ENCODE assay signal across 1 cellular context in the genomic region with DNA sequence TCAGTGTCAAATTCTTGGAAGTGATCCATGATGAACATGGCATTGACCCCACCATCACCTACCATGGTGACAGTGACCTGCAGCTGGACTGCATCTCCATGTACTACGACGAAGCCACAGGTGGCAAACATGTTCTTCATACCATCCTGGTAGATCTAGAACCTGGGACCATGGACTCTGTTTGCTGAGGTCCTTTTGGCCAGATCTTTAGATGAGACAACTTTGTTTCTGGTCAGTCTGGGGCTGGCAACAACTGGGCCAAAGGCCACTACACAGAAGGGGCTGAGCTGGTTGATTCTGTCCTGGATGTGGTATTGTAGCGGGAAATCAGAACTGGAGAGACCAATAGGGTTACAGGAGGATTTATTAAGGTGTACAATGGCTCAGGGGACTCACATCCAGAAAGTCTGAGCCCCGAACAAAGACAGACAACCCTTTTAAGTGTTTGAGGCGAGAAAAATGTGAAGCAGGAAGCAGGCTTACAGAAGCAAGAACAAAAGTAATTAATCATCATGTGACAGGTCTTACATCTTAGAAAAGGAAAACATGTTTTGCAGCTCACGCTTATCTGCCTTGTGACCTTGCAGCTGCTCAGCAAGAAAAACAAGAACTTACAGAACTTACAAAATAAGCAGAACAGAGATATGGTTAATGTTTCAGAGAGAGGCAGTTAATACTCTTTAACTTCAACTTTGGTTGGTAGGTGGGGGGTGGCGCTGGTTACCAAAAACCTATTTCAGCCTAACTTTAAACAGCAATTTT.
A peak's percentile ranks its signal among the peaks of the same experiment; 100 is the strongest.
TF ChIP-seq lines count a peak whose summit lies in the region.

No MANE protein-coding gene starts in this region.

TF ChIP-seq in K562, 482 proteins besides CTCF, POLR2A, EP300 and RAD21 (continued from another document and continues in another):
- TF ChIP-seq, protein P1, sequence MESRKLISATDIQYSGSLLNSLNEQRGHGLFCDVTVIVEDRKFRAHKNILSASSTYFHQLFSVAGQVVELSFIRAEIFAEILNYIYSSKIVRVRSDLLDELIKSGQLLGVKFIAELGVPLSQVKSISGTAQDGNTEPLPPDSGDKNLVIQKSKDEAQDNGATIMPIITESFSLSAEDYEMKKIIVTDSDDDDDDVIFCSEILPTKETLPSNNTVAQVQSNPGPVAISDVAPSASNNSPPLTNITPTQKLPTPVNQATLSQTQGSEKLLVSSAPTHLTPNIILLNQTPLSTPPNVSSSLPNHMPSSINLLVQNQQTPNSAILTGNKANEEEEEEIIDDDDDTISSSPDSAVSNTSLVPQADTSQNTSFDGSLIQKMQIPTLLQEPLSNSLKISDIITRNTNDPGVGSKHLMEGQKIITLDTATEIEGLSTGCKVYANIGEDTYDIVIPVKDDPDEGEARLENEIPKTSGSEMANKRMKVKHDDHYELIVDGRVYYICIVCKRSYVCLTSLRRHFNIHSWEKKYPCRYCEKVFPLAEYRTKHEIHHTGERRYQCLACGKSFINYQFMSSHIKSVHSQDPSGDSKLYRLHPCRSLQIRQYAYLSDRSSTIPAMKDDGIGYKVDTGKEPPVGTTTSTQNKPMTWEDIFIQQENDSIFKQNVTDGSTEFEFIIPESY (CRISPR knock-in tag; IDR thresholded peaks at IDR 0.05): peak; percentile 68; the same call in 1 of the 2 replicates
- TF ChIP-seq ZNF316 (IDR thresholded peaks at IDR 0.05) (no peak), MYC (IDR thresholded peaks at IDR 0.05; ENCODE audit: low read depth, low read length) (peak; percentile 62), MYC (CRISPR knock-in tag; IDR thresholded peaks at IDR 0.05; ENCODE audit: borderline replicate concordance, low read depth) (peak; percentile 44; the same call in 1 of the 2 replicates), ZEB2 (IDR thresholded peaks at IDR 0.05) (peak; percentile 91), SOX6 (IDR thresholded peaks at IDR 0.05) (peak; percentile 87), LEF1 (IDR thresholded peaks at IDR 0.05) (peak; percentile 86), NCOA6 (IDR thresholded peaks at IDR 0.05) (no peak), SIN3B (IDR thresholded peaks at IDR 0.05; ENCODE audit: low read depth) (no peak), DPF2 (IDR thresholded peaks at IDR 0.05) (peak; percentile 88), FOXK2 (conservative IDR thresholded peaks at IDR 0.05 in 1 of 2, IDR thresholded peaks at IDR 0.05 in 1 of 2; ENCODE audit: low read depth in 2 of 2) (peak; percentile 91 to 94), ZNF41 (CRISPR knock-in tag; conservative IDR thresholded peaks at IDR 0.05) (0 out of 2 replicates have a peak, but pooled peaks have one; percentile 20), ETV1 (tag; conservative IDR thresholded peaks at IDR 0.05; ENCODE audit: low read depth) (peak; percentile 92), FOXJ3 (CRISPR knock-in tag; IDR thresholded peaks at IDR 0.05) (no peak), MCM7 (IDR thresholded peaks at IDR 0.05) (no peak), NBN (IDR thresholded peaks at IDR 0.05; ENCODE audit: low read depth) (peak; percentile 52; the same call in 1 of the 2 replicates), ATF7 (IDR thresholded peaks at IDR 0.05) (peak; percentile 26; the same call in 1 of the 2 replicates), HIVEP1 (CRISPR knock-in tag; IDR thresholded peaks at IDR 0.05) (0 out of 2 replicates have a peak, but pooled peaks have one; percentile 49), ZNF354B (CRISPR knock-in tag; IDR thresholded peaks at IDR 0.05) (0 out of 2 replicates have a peak, but pooled peaks have one; percentile 22), FOXK1 (CRISPR knock-in tag; IDR thresholded peaks at IDR 0.05; ENCODE audit: borderline replicate concordance) (no peak)
- TF ChIP-seq, protein P2, sequence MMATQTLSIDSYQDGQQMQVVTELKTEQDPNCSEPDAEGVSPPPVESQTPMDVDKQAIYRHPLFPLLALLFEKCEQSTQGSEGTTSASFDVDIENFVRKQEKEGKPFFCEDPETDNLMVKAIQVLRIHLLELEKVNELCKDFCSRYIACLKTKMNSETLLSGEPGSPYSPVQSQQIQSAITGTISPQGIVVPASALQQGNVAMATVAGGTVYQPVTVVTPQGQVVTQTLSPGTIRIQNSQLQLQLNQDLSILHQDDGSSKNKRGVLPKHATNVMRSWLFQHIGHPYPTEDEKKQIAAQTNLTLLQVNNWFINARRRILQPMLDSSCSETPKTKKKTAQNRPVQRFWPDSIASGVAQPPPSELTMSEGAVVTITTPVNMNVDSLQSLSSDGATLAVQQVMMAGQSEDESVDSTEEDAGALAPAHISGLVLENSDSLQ (IDR thresholded peaks at IDR 0.05): peak; percentile 98
- TF ChIP-seq, protein P3, sequence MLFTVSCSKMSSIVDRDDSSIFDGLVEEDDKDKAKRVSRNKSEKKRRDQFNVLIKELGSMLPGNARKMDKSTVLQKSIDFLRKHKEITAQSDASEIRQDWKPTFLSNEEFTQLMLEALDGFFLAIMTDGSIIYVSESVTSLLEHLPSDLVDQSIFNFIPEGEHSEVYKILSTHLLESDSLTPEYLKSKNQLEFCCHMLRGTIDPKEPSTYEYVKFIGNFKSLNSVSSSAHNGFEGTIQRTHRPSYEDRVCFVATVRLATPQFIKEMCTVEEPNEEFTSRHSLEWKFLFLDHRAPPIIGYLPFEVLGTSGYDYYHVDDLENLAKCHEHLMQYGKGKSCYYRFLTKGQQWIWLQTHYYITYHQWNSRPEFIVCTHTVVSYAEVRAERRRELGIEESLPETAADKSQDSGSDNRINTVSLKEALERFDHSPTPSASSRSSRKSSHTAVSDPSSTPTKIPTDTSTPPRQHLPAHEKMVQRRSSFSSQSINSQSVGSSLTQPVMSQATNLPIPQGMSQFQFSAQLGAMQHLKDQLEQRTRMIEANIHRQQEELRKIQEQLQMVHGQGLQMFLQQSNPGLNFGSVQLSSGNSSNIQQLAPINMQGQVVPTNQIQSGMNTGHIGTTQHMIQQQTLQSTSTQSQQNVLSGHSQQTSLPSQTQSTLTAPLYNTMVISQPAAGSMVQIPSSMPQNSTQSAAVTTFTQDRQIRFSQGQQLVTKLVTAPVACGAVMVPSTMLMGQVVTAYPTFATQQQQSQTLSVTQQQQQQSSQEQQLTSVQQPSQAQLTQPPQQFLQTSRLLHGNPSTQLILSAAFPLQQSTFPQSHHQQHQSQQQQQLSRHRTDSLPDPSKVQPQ (CRISPR knock-in tag; IDR thresholded peaks at IDR 0.05; ENCODE audit: borderline replicate concordance): no peak
- TF ChIP-seq, protein P4, sequence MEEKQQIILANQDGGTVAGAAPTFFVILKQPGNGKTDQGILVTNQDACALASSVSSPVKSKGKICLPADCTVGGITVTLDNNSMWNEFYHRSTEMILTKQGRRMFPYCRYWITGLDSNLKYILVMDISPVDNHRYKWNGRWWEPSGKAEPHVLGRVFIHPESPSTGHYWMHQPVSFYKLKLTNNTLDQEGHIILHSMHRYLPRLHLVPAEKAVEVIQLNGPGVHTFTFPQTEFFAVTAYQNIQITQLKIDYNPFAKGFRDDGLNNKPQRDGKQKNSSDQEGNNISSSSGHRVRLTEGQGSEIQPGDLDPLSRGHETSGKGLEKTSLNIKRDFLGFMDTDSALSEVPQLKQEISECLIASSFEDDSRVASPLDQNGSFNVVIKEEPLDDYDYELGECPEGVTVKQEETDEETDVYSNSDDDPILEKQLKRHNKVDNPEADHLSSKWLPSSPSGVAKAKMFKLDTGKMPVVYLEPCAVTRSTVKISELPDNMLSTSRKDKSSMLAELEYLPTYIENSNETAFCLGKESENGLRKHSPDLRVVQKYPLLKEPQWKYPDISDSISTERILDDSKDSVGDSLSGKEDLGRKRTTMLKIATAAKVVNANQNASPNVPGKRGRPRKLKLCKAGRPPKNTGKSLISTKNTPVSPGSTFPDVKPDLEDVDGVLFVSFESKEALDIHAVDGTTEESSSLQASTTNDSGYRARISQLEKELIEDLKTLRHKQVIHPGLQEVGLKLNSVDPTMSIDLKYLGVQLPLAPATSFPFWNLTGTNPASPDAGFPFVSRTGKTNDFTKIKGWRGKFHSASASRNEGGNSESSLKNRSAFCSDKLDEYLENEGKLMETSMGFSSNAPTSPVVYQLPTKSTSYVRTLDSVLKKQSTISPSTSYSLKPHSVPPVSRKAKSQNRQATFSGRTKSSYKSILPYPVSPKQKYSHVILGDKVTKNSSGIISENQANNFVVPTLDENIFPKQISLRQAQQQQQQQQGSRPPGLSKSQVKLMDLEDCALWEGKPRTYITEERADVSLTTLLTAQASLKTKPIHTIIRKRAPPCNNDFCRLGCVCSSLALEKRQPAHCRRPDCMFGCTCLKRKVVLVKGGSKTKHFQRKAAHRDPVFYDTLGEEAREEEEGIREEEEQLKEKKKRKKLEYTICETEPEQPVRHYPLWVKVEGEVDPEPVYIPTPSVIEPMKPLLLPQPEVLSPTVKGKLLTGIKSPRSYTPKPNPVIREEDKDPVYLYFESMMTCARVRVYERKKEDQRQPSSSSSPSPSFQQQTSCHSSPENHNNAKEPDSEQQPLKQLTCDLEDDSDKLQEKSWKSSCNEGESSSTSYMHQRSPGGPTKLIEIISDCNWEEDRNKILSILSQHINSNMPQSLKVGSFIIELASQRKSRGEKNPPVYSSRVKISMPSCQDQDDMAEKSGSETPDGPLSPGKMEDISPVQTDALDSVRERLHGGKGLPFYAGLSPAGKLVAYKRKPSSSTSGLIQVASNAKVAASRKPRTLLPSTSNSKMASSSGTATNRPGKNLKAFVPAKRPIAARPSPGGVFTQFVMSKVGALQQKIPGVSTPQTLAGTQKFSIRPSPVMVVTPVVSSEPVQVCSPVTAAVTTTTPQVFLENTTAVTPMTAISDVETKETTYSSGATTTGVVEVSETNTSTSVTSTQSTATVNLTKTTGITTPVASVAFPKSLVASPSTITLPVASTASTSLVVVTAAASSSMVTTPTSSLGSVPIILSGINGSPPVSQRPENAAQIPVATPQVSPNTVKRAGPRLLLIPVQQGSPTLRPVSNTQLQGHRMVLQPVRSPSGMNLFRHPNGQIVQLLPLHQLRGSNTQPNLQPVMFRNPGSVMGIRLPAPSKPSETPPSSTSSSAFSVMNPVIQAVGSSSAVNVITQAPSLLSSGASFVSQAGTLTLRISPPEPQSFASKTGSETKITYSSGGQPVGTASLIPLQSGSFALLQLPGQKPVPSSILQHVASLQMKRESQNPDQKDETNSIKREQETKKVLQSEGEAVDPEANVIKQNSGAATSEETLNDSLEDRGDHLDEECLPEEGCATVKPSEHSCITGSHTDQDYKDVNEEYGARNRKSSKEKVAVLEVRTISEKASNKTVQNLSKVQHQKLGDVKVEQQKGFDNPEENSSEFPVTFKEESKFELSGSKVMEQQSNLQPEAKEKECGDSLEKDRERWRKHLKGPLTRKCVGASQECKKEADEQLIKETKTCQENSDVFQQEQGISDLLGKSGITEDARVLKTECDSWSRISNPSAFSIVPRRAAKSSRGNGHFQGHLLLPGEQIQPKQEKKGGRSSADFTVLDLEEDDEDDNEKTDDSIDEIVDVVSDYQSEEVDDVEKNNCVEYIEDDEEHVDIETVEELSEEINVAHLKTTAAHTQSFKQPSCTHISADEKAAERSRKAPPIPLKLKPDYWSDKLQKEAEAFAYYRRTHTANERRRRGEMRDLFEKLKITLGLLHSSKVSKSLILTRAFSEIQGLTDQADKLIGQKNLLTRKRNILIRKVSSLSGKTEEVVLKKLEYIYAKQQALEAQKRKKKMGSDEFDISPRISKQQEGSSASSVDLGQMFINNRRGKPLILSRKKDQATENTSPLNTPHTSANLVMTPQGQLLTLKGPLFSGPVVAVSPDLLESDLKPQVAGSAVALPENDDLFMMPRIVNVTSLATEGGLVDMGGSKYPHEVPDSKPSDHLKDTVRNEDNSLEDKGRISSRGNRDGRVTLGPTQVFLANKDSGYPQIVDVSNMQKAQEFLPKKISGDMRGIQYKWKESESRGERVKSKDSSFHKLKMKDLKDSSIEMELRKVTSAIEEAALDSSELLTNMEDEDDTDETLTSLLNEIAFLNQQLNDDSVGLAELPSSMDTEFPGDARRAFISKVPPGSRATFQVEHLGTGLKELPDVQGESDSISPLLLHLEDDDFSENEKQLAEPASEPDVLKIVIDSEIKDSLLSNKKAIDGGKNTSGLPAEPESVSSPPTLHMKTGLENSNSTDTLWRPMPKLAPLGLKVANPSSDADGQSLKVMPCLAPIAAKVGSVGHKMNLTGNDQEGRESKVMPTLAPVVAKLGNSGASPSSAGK (IDR thresholded peaks at IDR 0.05): peak; percentile 48
- TF ChIP-seq, protein P5, sequence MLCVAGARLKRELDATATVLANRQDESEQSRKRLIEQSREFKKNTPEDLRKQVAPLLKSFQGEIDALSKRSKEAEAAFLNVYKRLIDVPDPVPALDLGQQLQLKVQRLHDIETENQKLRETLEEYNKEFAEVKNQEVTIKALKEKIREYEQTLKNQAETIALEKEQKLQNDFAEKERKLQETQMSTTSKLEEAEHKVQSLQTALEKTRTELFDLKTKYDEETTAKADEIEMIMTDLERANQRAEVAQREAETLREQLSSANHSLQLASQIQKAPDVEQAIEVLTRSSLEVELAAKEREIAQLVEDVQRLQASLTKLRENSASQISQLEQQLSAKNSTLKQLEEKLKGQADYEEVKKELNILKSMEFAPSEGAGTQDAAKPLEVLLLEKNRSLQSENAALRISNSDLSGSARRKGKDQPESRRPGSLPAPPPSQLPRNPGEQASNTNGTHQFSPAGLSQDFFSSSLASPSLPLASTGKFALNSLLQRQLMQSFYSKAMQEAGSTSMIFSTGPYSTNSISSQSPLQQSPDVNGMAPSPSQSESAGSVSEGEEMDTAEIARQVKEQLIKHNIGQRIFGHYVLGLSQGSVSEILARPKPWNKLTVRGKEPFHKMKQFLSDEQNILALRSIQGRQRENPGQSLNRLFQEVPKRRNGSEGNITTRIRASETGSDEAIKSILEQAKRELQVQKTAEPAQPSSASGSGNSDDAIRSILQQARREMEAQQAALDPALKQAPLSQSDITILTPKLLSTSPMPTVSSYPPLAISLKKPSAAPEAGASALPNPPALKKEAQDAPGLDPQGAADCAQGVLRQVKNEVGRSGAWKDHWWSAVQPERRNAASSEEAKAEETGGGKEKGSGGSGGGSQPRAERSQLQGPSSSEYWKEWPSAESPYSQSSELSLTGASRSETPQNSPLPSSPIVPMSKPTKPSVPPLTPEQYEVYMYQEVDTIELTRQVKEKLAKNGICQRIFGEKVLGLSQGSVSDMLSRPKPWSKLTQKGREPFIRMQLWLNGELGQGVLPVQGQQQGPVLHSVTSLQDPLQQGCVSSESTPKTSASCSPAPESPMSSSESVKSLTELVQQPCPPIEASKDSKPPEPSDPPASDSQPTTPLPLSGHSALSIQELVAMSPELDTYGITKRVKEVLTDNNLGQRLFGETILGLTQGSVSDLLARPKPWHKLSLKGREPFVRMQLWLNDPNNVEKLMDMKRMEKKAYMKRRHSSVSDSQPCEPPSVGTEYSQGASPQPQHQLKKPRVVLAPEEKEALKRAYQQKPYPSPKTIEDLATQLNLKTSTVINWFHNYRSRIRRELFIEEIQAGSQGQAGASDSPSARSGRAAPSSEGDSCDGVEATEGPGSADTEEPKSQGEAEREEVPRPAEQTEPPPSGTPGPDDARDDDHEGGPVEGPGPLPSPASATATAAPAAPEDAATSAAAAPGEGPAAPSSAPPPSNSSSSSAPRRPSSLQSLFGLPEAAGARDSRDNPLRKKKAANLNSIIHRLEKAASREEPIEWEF (CRISPR knock-in tag; IDR thresholded peaks at IDR 0.05): 0 out of 2 replicates have a peak, but pooled peaks have one; percentile 46
- TF ChIP-seq, protein P6, sequence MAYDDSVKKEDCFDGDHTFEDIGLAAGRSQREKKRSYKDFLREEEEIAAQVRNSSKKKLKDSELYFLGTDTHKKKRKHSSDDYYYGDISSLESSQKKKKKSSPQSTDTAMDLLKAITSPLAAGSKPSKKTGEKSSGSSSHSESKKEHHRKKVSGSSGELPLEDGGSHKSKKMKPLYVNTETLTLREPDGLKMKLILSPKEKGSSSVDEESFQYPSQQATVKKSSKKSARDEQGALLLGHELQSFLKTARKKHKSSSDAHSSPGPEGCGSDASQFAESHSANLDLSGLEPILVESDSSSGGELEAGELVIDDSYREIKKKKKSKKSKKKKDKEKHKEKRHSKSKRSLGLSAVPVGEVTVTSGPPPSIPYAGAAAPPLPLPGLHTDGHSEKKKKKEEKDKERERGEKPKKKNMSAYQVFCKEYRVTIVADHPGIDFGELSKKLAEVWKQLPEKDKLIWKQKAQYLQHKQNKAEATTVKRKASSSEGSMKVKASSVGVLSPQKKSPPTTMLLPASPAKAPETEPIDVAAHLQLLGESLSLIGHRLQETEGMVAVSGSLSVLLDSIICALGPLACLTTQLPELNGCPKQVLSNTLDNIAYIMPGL (CRISPR knock-in tag; IDR thresholded peaks at IDR 0.05): no peak
